20 cellular contexts compared by ENCODE assay signal in genomic region chrX:50677789-50678188, GRCh38.
DNase-seq lines count a peak whose midpoint lies in the region; ATAC-seq, FAIRE-seq and TF ChIP-seq lines count a peak whose summit lies in the region.
"Had no signal": no experiment of that assay in that cellular context is flagged by ENCODE, and none has a peak within 500 bp of the region (broad histone marks: within the 10 kb centered on the region; RNA-seq: fewer than 3 reads in every experiment).

No MANE protein-coding gene starts in this region.

- no peaks in the 10 kb centered on the region for H4K20me1 ChIP-seq in endothelial cell of umbilical vein (replicated peaks; ENCODE audit: control insufficient read depth, extremely low read depth, insufficient read depth, low read length)

- no peaks in the 10 kb centered on the region for H3K27me3 ChIP-seq in left ventricle myocardium inferior (ENCODE audit: low read depth)
- no peaks in the 10 kb centered on the region for H3K27me3 ChIP-seq in right cardiac atrium (ENCODE audit: control insufficient read depth, insufficient read depth)
- no peaks in the 10 kb centered on the region for H3K27me3 ChIP-seq in endothelial cell of umbilical vein (ENCODE audit: control insufficient read depth in 2 of 2, insufficient read depth in 2 of 2, low read length in 2 of 2)

- H3K9ac ChIP-seq in endothelial cell of umbilical vein (replicated peaks; ENCODE audit: extremely low read depth, insufficient read depth, low read length) = no peak overlapping the region

- no peaks in the 10 kb centered on the region for H3K9me1 ChIP-seq in endothelial cell of umbilical vein (replicated peaks; ENCODE audit: control insufficient read depth, extremely low read depth, insufficient read depth, low read length)

- ATAC-seq in right cardiac atrium (no peak), GM18505 (IDR thresholded peaks at IDR 0.05; ENCODE audit: unreplicated experiment) (no peak)
- ATAC-seq: CD8-positive, alpha-beta T cell; GM23338; HCT116 had no signal

- H3K27ac ChIP-seq in left ventricle myocardium inferior (replicated peaks) (peak overlapping the region; percentile 8), right cardiac atrium (ENCODE audit: low read length) (no peak overlapping the region), endothelial cell of umbilical vein (ENCODE audit: insufficient read depth, low read depth, low read length) (no peak overlapping the region)

- H3K4me1 ChIP-seq in left ventricle myocardium inferior (no peaks in the 10 kb centered on the region), right cardiac atrium (ENCODE audit: control insufficient read depth, insufficient read depth, low read length) (no peaks in the 10 kb centered on the region), endothelial cell of umbilical vein (ENCODE audit: control insufficient read depth, extremely low read depth, insufficient read depth, low read length) (peaks cover 25% of the 10 kb centered on the region)
- H3K4me1 ChIP-seq: Caco-2 had no signal

- no peak for TF ChIP-seq CTCF in left ventricle myocardium inferior (IDR thresholded peaks at IDR 0.05; ENCODE audit: borderline replicate concordance)
- TF ChIP-seq CTCF in endothelial cell of umbilical vein (IDR thresholded peaks at IDR 0.05; ENCODE audit: extremely low read depth in 1 of 2, insufficient read depth in 1 of 2, low read depth in 1 of 2, low read length in 2 of 2) = no peak

- H3K4me3 ChIP-seq in left ventricle myocardium inferior (no peak overlapping the region), right cardiac atrium (ENCODE audit: low read length) (no peak overlapping the region), endothelial cell of umbilical vein (replicated peaks in 1 of 3; ENCODE audit: insufficient read depth in 1 of 3, low read depth in 1 of 3, low read length in 3 of 3) (no peak overlapping the region)
- H3K4me3 ChIP-seq: GM23338 had no signal

- no peaks in the 10 kb centered on the region for H3K36me3 ChIP-seq in left ventricle myocardium inferior
- no peaks in the 10 kb centered on the region for H3K36me3 ChIP-seq in endothelial cell of umbilical vein (ENCODE audit: control insufficient read depth in 2 of 2, extremely low read depth in 1 of 2, insufficient read depth in 2 of 2, low read length in 2 of 2)

- POLR2A ChIA-PET in endothelial cell of umbilical vein (lab: Charles Lee) = no interaction called here

- dilution Hi-C loops in endothelial cell of umbilical vein (cut with MboI; ENCODE audit: extremely low pct_ligation_motif_present, low sequenced_read_pairs) = no loop called here

- no TSS peak for BruUV-seq in endothelial cell of umbilical vein (replicated peaks; lab: Mats Ljungman, UMichigan)

- H3K9me3 ChIP-seq in left ventricle myocardium inferior (replicated peaks) = no peaks in the 10 kb centered on the region
- no peaks in the 10 kb centered on the region for H3K9me3 ChIP-seq in right cardiac atrium (ENCODE audit: control insufficient read depth, low read length)
- no peaks in the 10 kb centered on the region for H3K9me3 ChIP-seq in endothelial cell of umbilical vein (replicated peaks; ENCODE audit: control insufficient read depth, insufficient read depth, low read length)
- H3K9me3 ChIP-seq: Caco-2 had no signal

- CTCF ChIA-PET in endothelial cell of umbilical vein (lab: Charles Lee) = interaction anchor here (2.2 kb wide), 1 partner anchor 32 kb away, joined by 8 read pairs; no protein-coding TSS in a partner anchor

- no peak for TF ChIP-seq POLR2A in endothelial cell of umbilical vein (IDR thresholded peaks at IDR 0.05; ENCODE audit: low read depth, low read length)
- no peak for TF ChIP-seq POLR2A in GM18505 (IDR thresholded peaks at IDR 0.05; ENCODE audit: borderline replicate concordance, extremely low read depth, insufficient read depth, insufficient read length)

- intact Hi-C loops in left ventricle myocardium inferior (cut with micrococcal nuclease) (no loop called here), right cardiac atrium (cut with DNase I) (no loop called here), endothelial cell of umbilical vein (cut with micrococcal nuclease) (loop anchor here (2.0 to 10.0 kb wide), 2 partner anchors 35 to 763 kb away; no protein-coding TSS in a partner anchor)

- WGBS in right cardiac atrium = 73% methylated on average over 1 of the region's 1 CpG

- H3K79me2 ChIP-seq in endothelial cell of umbilical vein (ENCODE audit: control insufficient read depth, insufficient read depth, low read length) = no peaks in the 10 kb centered on the region

- H3K4me2 ChIP-seq in endothelial cell of umbilical vein (ENCODE audit: insufficient read depth, low read length) = peak overlapping the region; percentile 36
- H3K4me2 ChIP-seq: GM23338 had no signal

- no peak overlapping the region for H2AFZ ChIP-seq in endothelial cell of umbilical vein (ENCODE audit: low read depth, low read length)
- H2AFZ ChIP-seq: GM23338 had no signal

- peak; percentile 83 for FAIRE-seq in colon (lab: Jason Lieb, UNC)
- peak; percentile 67 for FAIRE-seq in endothelial cell of umbilical vein (lab: Jason Lieb, UNC)
- FAIRE-seq: G401.6, GM12892, GM19239 had no signal

- DNase-seq in left ventricle myocardium inferior (no peak), right cardiac atrium (no peak), endothelial cell of umbilical vein (ENCODE audit: low read depth, low spot score) (peak; percentile 65), activated gamma-delta T cell (lab: John Stamatoyannopoulos, UW) (no peak)
- no peak for DNase-seq in activated CD4-positive, alpha-beta T cell treated with anti-CD3 and anti-CD28 coated beads, Interleukin-2, amount 50 U/mL, for 1 hour
- DNase-seq: 8988T; C1 segment of cervical spinal cord; Caco-2; CD4-positive, CD25-positive, alpha-beta regulatory T cell; CD8-positive, alpha-beta T cell; DMS153; DND-41; H9 had no signal

TF ChIP-seq in endothelial cell of umbilical vein, 7 proteins besides CTCF, POLR2A, EP300 and RAD21:
- TF ChIP-seq JUN (IDR thresholded peaks at IDR 0.05; ENCODE audit: borderline replicate concordance, insufficient read depth, insufficient read length, low read depth) (peak; percentile 71), MAX (IDR thresholded peaks at IDR 0.05; ENCODE audit: insufficient read depth, insufficient read length) (no peak), GATA2 (IDR thresholded peaks at IDR 0.05; ENCODE audit: insufficient read depth, insufficient read length, low read depth, low read length) (peak; percentile 85), EZH2 (IDR thresholded peaks at IDR 0.05; ENCODE audit: borderline replicate concordance, low read depth, low read length, severe bottlenecking) (no peak), POLR2AphosphoS5 (IDR thresholded peaks at IDR 0.05; ENCODE audit: insufficient read depth, low read depth, low read length) (no peak), FOS (IDR thresholded peaks at IDR 0.05; ENCODE audit: borderline replicate concordance, insufficient read depth, low read length) (peak; percentile 54), MYC (IDR thresholded peaks at IDR 0.05; ENCODE audit: low read depth, low read length) (no peak)
TF ChIP-seq in endothelial cell of umbilical vein: peak in this region for 3.
